6 cellular contexts compared by ENCODE assay signal in the genomic region with DNA sequence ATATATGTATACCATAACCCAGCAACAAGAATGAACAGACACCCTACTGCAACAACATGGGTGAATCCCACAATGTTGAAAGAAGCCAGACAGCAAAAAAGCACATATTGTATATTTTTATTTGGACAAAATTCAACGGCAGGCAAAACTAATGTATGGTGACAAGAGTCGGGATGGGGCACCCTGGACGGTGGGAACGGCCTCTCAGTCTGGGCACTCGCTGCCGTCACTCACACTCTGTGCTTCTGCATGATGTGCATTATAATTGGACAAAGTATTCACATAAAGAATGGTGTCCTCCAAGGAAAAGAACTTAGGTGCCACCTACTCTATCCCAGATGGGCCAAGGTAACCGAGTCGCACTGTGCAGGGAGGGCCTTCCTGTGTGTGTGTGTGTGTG.
"Had no signal": no experiment of that assay in that cellular context is flagged by ENCODE, and none has a peak within 500 bp of the region (broad histone marks: within the 10 kb centered on the region; RNA-seq: fewer than 3 reads in every experiment).

No MANE protein-coding gene starts in this region.

- FAIRE-seq: HepG2, HTR-8/SVneo, K562 had no signal

- H3K27ac ChIP-seq: HL-60 had no signal

- DNase-seq: IMR-90, KBM-7 had no signal

- H3K4me3 ChIP-seq: K562 had no signal

- ATAC-seq: HepG2, K562 had no signal
